In genomic region chr12:76698316-76698715, GRCh38 we compare ENCODE assay signal across 28 cellular contexts.
A peak's percentile ranks its signal among the peaks of the same experiment; 100 is the strongest.
DNase-seq lines count a peak whose midpoint lies in the region; ATAC-seq, FAIRE-seq and TF ChIP-seq lines count a peak whose summit lies in the region.
"Had no signal": no experiment of that assay in that cellular context is flagged by ENCODE, and none has a peak within 500 bp of the region (broad histone marks: within the 10 kb centered on the region; RNA-seq: fewer than 3 reads in every experiment).

No MANE protein-coding gene starts in this region.

- H3K4me1 ChIP-seq in breast epithelium (no peaks in the 10 kb centered on the region), astrocyte (ENCODE audit: insufficient read depth, low read length) (peaks cover 5% of the 10 kb centered on the region), pancreas (no peaks in the 10 kb centered on the region)
- H3K4me1 ChIP-seq: right lobe of liver had no signal

- H3K27ac Mint-ChIP-seq in MCF 10A (ENCODE audit: low read depth, unreplicated experiment) (no peak overlapping the region), astrocyte (ENCODE audit: unreplicated experiment) (no peak overlapping the region)
- H3K27ac Mint-ChIP-seq: activated B cell treated with CpG ODN at 0.5 μM for 24 hours, HFFc6, immature natural killer cell had no signal

- no peak overlapping the region for H3K4me2 ChIP-seq in astrocyte (ENCODE audit: low read length)
- H3K4me2 ChIP-seq: KMS-11 had no signal

- WGBS in pancreas, 2 donors = 92 to 100% methylated on average over 1 of the region's 1 CpG

- H3K79me2 ChIP-seq in astrocyte (ENCODE audit: insufficient read depth, low read length) = no peaks in the 10 kb centered on the region

- no peak overlapping the region for H2AFZ ChIP-seq in astrocyte (ENCODE audit: low read depth, low read length)

- H3K36me3 ChIP-seq in breast epithelium = no peaks in the 10 kb centered on the region
- H3K36me3 ChIP-seq in astrocyte (ENCODE audit: insufficient read depth, low read length) = no peaks in the 10 kb centered on the region
- no peaks in the 10 kb centered on the region for H3K36me3 ChIP-seq in pancreas
- H3K36me3 ChIP-seq: right lobe of liver had no signal

- no peak for ATAC-seq in GM21529 (IDR thresholded peaks at IDR 0.05; ENCODE audit: unreplicated experiment)
- ATAC-seq in pancreas = no peak
- ATAC-seq: left lobe of liver; right lobe of liver; stimulated activated naive CD8-positive, alpha-beta T cell treated with anti-CD3 and anti-CD28 coated beads, Interleukin-15, amount 100 ng/mL, for 72 hours had no signal

- no peaks in the 10 kb centered on the region for H3K9me3 Mint-ChIP-seq in MCF 10A (ENCODE audit: unreplicated experiment)
- H3K9me3 Mint-ChIP-seq in astrocyte (ENCODE audit: unreplicated experiment) = no peaks in the 10 kb centered on the region
- H3K9me3 Mint-ChIP-seq: activated B cell treated with CpG ODN at 0.5 μM for 24 hours; brain; HFFc6; immature natural killer cell; neural crest cell; stimulated activated naive CD8-positive, alpha-beta T cell treated with anti-CD3 and anti-CD28 coated beads, Interleukin-15, amount 100 ng/mL, for 72 hours had no signal

- H3K9ac ChIP-seq in astrocyte (ENCODE audit: low read length) = no peak overlapping the region
- H3K9ac ChIP-seq: KMS-11 had no signal

- H3K4me1 Mint-ChIP-seq in MCF 10A (ENCODE audit: insufficient read depth, unreplicated experiment) (no peaks in the 10 kb centered on the region), astrocyte (ENCODE audit: low read depth, unreplicated experiment) (peaks cover 14% of the 10 kb centered on the region)
- H3K4me1 Mint-ChIP-seq: activated B cell treated with CpG ODN at 0.5 μM for 24 hours; immature natural killer cell; stimulated activated naive CD8-positive, alpha-beta T cell treated with anti-CD3 and anti-CD28 coated beads, Interleukin-15, amount 100 ng/mL, for 72 hours had no signal

- no peaks in the 10 kb centered on the region for H3K27me3 Mint-ChIP-seq in MCF 10A (ENCODE audit: insufficient read depth, unreplicated experiment)
- no peaks in the 10 kb centered on the region for H3K27me3 Mint-ChIP-seq in astrocyte (ENCODE audit: low read depth, unreplicated experiment)
- H3K27me3 Mint-ChIP-seq: activated B cell treated with CpG ODN at 0.5 μM for 24 hours; brain; stimulated activated naive CD8-positive, alpha-beta T cell treated with anti-CD3 and anti-CD28 coated beads, Interleukin-15, amount 100 ng/mL, for 72 hours had no signal

- no peaks in the 10 kb centered on the region for H3K9me3 ChIP-seq in breast epithelium
- H3K9me3 ChIP-seq in astrocyte (ENCODE audit: insufficient read depth, low read depth, low read length) = no peaks in the 10 kb centered on the region
- no peaks in the 10 kb centered on the region for H3K9me3 ChIP-seq in pancreas
- H3K9me3 ChIP-seq: right lobe of liver had no signal

- DNase-seq in MCF 10A (ENCODE audit: unreplicated experiment) (peak; percentile 14), breast epithelium (ENCODE audit: low spot score in 2 of 2) (no peak), astrocyte (ENCODE audit: low read depth) (no peak), inferior parietal cortex (ENCODE audit: extremely low spot score) (peak; percentile 42), superior temporal gyrus (ENCODE audit: extremely low spot score) (peak; percentile 55), NCI-H524 treated with DMSO at 0.1 percent for 48 hours (lab: John Stamatoyannopoulos, UW) (no peak), pancreas (no peak)
- DNase-seq: activated B cell treated with CpG ODN at 0.5 μM for 24 hours; activated CD4-positive, alpha-beta T cell treated with anti-CD3 and anti-CD28 coated beads, Interleukin-2, amount 50 U/mL, for 1 hour; activated gamma-delta T cell treated with Interleukin-2 at 50 U/mL for 16 hours; activated T-cell treated with anti-CD3 and anti-CD28 coated beads, Interleukin-2, amount 50 U/mL, for 1 hour; EL; HFFc6; immature natural killer cell; NCI-H2029; NCI-H526; OCI-M1; right lobe of liver; stimulated activated CD4-positive, alpha-beta T cell treated with anti-CD3 and anti-CD28 coated beads, Interleukin-2, amount 100 ng/mL, for 48 hours; stimulated activated naive CD8-positive, alpha-beta T cell treated with anti-CD3 and anti-CD28 coated beads, Interleukin-15, amount 100 ng/mL, for 72 hours had no signal

- H4K20me1 ChIP-seq in astrocyte (ENCODE audit: insufficient read depth, low read length) = no peaks in the 10 kb centered on the region

- BruUV-seq in MCF 10A (replicated peaks; lab: Mats Ljungman, UMichigan) = no TSS peak

- POLR2A ChIA-PET in MCF 10A (lab: Yijun Ruan, JAX) = no interaction called here

- no peaks in the 10 kb centered on the region for H3K27me3 ChIP-seq in breast epithelium
- no peaks in the 10 kb centered on the region for H3K27me3 ChIP-seq in astrocyte (ENCODE audit: insufficient read depth, low read length)
- no peaks in the 10 kb centered on the region for H3K27me3 ChIP-seq in pancreas
- H3K27me3 ChIP-seq: right lobe of liver had no signal

- TF ChIP-seq POLR2A in breast epithelium (IDR thresholded peaks at IDR 0.05) = no peak

- H3K4me3 ChIP-seq in breast epithelium (no peak overlapping the region), astrocyte (ENCODE audit: insufficient read depth, low read depth, low read length) (no peak overlapping the region), pancreas (no peak overlapping the region)
- H3K4me3 ChIP-seq: right lobe of liver had no signal

- CTCF ChIA-PET in MCF 10A (lab: Yijun Ruan, JAX) = no interaction called here

- TF ChIP-seq CTCF in MCF 10A (IDR thresholded peaks at IDR 0.05; ENCODE audit: unreplicated experiment) (no peak), breast epithelium (IDR thresholded peaks at IDR 0.05) (no peak), astrocyte (IDR thresholded peaks at IDR 0.05; ENCODE audit: insufficient read depth, low read depth, low read length) (no peak), pancreas (IDR thresholded peaks at IDR 0.05) (no peak)

- H3K4me3 Mint-ChIP-seq in MCF 10A (ENCODE audit: unreplicated experiment) = no peak overlapping the region
- no peak overlapping the region for H3K4me3 Mint-ChIP-seq in astrocyte (ENCODE audit: unreplicated experiment)
- H3K4me3 Mint-ChIP-seq: activated B cell treated with CpG ODN at 0.5 μM for 24 hours; HFFc6; immature natural killer cell; neural crest cell; stimulated activated naive CD8-positive, alpha-beta T cell treated with anti-CD3 and anti-CD28 coated beads, Interleukin-15, amount 100 ng/mL, for 72 hours had no signal

- intact Hi-C loops in MCF 10A (cut with micrococcal nuclease) = no loop called here
- intact Hi-C loops in breast epithelium (cut with DNase I; ENCODE audit: low total_unique reads) = no loop called here
- intact Hi-C loops in pancreas (cut with DNase I) = no loop called here

- FAIRE-seq in astrocyte (lab: Jason Lieb, UNC) = peak; percentile 20
- FAIRE-seq in pancreas (lab: Jason Lieb, UNC) = no peak
- FAIRE-seq: GM12891, urothelium cell line had no signal

- H3K36me3 Mint-ChIP-seq in MCF 10A (ENCODE audit: insufficient read depth, unreplicated experiment) (no peaks in the 10 kb centered on the region), astrocyte (ENCODE audit: low read depth, unreplicated experiment) (no peaks in the 10 kb centered on the region)
- H3K36me3 Mint-ChIP-seq: brain, immature natural killer cell had no signal

- H3K27ac ChIP-seq in breast epithelium (no peak overlapping the region), astrocyte (ENCODE audit: low read depth, low read length) (no peak overlapping the region), pancreas (no peak overlapping the region)
- H3K27ac ChIP-seq: 22Rv1, KMS-11, right lobe of liver had no signal

Comparison
In these comparisons a context has a peak if more than half of its experiments do, and no peak if none do; other contexts are left out.
1. DNase-seq: peak in MCF 10A (single experiment), inferior parietal cortex (single experiment) and superior temporal gyrus (single experiment); none in breast epithelium (0 of 2), astrocyte (single experiment), NCI-H524 treated with DMSO at 0.1 percent for 48 hours (single experiment) and pancreas (0 of 6).